Comparison of ENCODE assay signal across 8 cellular contexts in genomic region chr12:121626853-121627623, GRCh38. TPM values are rescaled to one million over a fixed set of nuclear protein-coding genes. Genes with fewer than 3 reads are reported as not detected.
A peak's percentile ranks its signal among the peaks of the same experiment; 100 is the strongest.
DNase-seq lines count a peak whose midpoint lies in the region; ATAC-seq and TF ChIP-seq lines count a peak whose summit lies in the region.

No MANE protein-coding gene starts in this region.

- H3K36me3 Mint-ChIP-seq in Calu3 (ENCODE audit: insufficient read depth, unreplicated experiment) = peaks cover 39% of the 10 kb centered on the region
- H3K36me3 Mint-ChIP-seq in activated naive CD4-positive, alpha-beta T cell treated with anti-CD3 and anti-CD28 coated beads, Interleukin-2, amount 50 U/mL, for 72 hours = peaks cover 23 to 28% of the 10 kb centered on the region in 2 donors

- CTCF ChIA-PET in Calu3 (lab: Charles Lee) = interaction anchor here (0.6 to 5.1 kb wide), 16 partner anchors 9 to 380 kb away, joined by 3 to 61 read pairs (median 4); partner anchors contain the start of genes MORN3 and RHOF

- H3K4me3 ChIP-seq in HL-60 (replicated peaks; ENCODE audit: insufficient read depth, low read length) (peak overlapping the region; percentile 79), upper lobe of left lung (peak overlapping the region; percentile 61 to 93 (median 70))

- no peak for TF ChIP-seq POLR2A in upper lobe of left lung (IDR thresholded peaks at IDR 0.05)

- no peak for TF ChIP-seq EP300 in upper lobe of left lung (IDR thresholded peaks at IDR 0.05)

- H3K36me3 ChIP-seq in upper lobe of left lung = no peaks in the 10 kb centered on the region

- peaks cover 49 to 62% (median 52%) of the 10 kb centered on the region in 4 donors for H3K4me1 ChIP-seq in upper lobe of left lung

- WGBS in upper lobe of left lung, 2 donors = 0% methylated on average over 12 to 39 of the region's 52 CpGs

- intact Hi-C loops in Calu3 (cut with micrococcal nuclease; ENCODE audit: unreplicated experiment) (loop anchor here (1.0 to 5.0 kb wide), 2 partner anchors 45 to 75 kb away; no protein-coding TSS in a partner anchor), Right ventricle myocardium superior (cut with DNase I) (loop anchor here (5.0 kb wide), 1 partner anchor 75 kb away; no protein-coding TSS in a partner anchor), posterior cingulate gyrus (cut with DNase I) (loop anchor here (2.0 to 5.0 kb wide), 2 partner anchors 44 to 55 kb away; no protein-coding TSS in a partner anchor)

- no peaks in the 10 kb centered on the region for H3K27me3 Mint-ChIP-seq in Calu3 (ENCODE audit: unreplicated experiment)

- H3K27me3 ChIP-seq in HL-60 (ENCODE audit: insufficient read depth, poor library complexity, severe bottlenecking) = no peaks in the 10 kb centered on the region
- H3K27me3 ChIP-seq in upper lobe of left lung = no peaks in the 10 kb centered on the region

- ATAC-seq in GM19455 (IDR thresholded peaks at IDR 0.05; ENCODE audit: unreplicated experiment) (peak; percentile 32), Right ventricle myocardium superior (ENCODE audit: poor library complexity) (peak; percentile 51), upper lobe of left lung (ENCODE audit: low FRiP score in 2 of 2) (peak; percentile 71 to 77)
- peak; percentile 59 to 72 for ATAC-seq in activated naive CD4-positive, alpha-beta T cell treated with anti-CD3 and anti-CD28 coated beads, Interleukin-2, amount 50 U/mL, for 72 hours

- peaks cover 37% of the 10 kb centered on the region for H3K4me1 Mint-ChIP-seq in Calu3 (ENCODE audit: low read depth, unreplicated experiment)

- DNase-seq in Calu3 (peak; percentile 72), HL-60 (ENCODE audit: low read depth in 1 of 2, low spot score in 1 of 2) (peak; percentile 56 to 68), SK-N-DZ (ENCODE audit: low spot score) (peak; percentile 75), Right ventricle myocardium superior (peak; percentile 66), posterior cingulate gyrus (peak in 9 of 10 donors; percentile 20 to 91 (median 40)), upper lobe of left lung (peak; percentile 69 to 90)
- DNase-seq in activated naive CD4-positive, alpha-beta T cell treated with anti-CD3 and anti-CD28 coated beads, Interleukin-2, amount 50 U/mL, for 72 hours (ENCODE audit: low spot score in 2 of 2) = peak; percentile 81 to 90

- no peaks in the 10 kb centered on the region for H3K9me3 Mint-ChIP-seq in Calu3 (ENCODE audit: low read depth, unreplicated experiment)
- no peaks in the 10 kb centered on the region for H3K9me3 Mint-ChIP-seq in activated naive CD4-positive, alpha-beta T cell treated with anti-CD3 and anti-CD28 coated beads, Interleukin-2, amount 50 U/mL, for 72 hours

- H3K27ac Mint-ChIP-seq in Calu3 (ENCODE audit: unreplicated experiment) = peak overlapping the region; percentile 67
- peak overlapping the region; percentile 96 to 97 for H3K27ac Mint-ChIP-seq in activated naive CD4-positive, alpha-beta T cell treated with anti-CD3 and anti-CD28 coated beads, Interleukin-2, amount 50 U/mL, for 72 hours

- peak overlapping the region; percentile 76 for H3K4me3 Mint-ChIP-seq in Calu3 (ENCODE audit: low read depth, unreplicated experiment)

- no TSS peak for BruUV-seq in Calu3 (replicated peaks; lab: Mats Ljungman, UMichigan)

- TF ChIP-seq CTCF in Calu3 (IDR thresholded peaks at IDR 0.05; ENCODE audit: unreplicated experiment) = no peak
- TF ChIP-seq CTCF in HL-60 (IDR thresholded peaks at IDR 0.05; ENCODE audit: insufficient read depth, low read length) = no peak
- TF ChIP-seq CTCF in upper lobe of left lung (IDR thresholded peaks at IDR 0.05) = peak in 2 of 6 experiments; percentile 11 to 39

- H3K27ac ChIP-seq in HL-60 (replicated peaks) = peak overlapping the region; percentile 92
- H3K27ac ChIP-seq in upper lobe of left lung = peak overlapping the region; percentile 90 to 99 (median 94)

- H3K9me3 ChIP-seq in upper lobe of left lung = no peaks in the 10 kb centered on the region

RNA-seq across cellular contexts. Expression of gene ORAI1, which starts 0.7 kb away (rescaled TPM):
- total RNA-seq in Calu3 (2022) (33.4 and 35.5 TPM in 2 replicates), Right ventricle myocardium superior (9.6 TPM), upper lobe of left lung (10 to 100 TPM in 5 of 6 donors, 1 to 10 TPM in 1; 7.3 to 48.2 (median 34.3) TPM)
- 10.9 TPM in 2 replicates for polyA plus RNA-seq in SK-N-DZ (2014; cell fraction: cytosol; rRNA removed)
- polyA plus RNA-seq in SK-N-DZ (2014; cell fraction: nucleus; rRNA removed) = 3.4 and 6.0 TPM in 2 replicates
- total RNA-seq in activated naive CD4-positive, alpha-beta T cell treated with anti-CD3 and anti-CD28 coated beads, Interleukin-2, amount 50 U/mL, for 72 hours = 10 to 100 TPM; 23.0 to 23.2 TPM

RNA-seq across cellular contexts. Expression of gene MORN3, which starts 42.4 kb away (rescaled TPM):
- 0.76 and 1.2 TPM in 2 replicates for total RNA-seq in Calu3 (2022)
- 0.82 and 1.1 TPM in 2 replicates for polyA plus RNA-seq in SK-N-DZ (2014; cell fraction: cytosol; rRNA removed)
- polyA plus RNA-seq in SK-N-DZ (2014; cell fraction: nucleus; rRNA removed) = 0.24 and 0.26 TPM in 2 replicates
- total RNA-seq in activated naive CD4-positive, alpha-beta T cell treated with anti-CD3 and anti-CD28 coated beads, Interleukin-2, amount 50 U/mL, for 72 hours = 1 to 10 TPM; 1.3 to 2.9 TPM
- 0.11 TPM for total RNA-seq in Right ventricle myocardium superior
- 1 to 10 TPM in 5 of 6 donors, under 1 TPM in 1; 0.69 to 5.6 (median 1.2) TPM for total RNA-seq in upper lobe of left lung

RNA-seq across cellular contexts. Expression of gene KDM2B, which starts 46.2 kb away (rescaled TPM):
- total RNA-seq in Calu3 (2022) (23.8 and 24.7 TPM in 2 replicates), Right ventricle myocardium superior (10.3 TPM), upper lobe of left lung (10 to 100 TPM; 29.5 to 81.7 (median 34.2) TPM)
- 62.0 and 69.7 TPM in 2 replicates for polyA plus RNA-seq in SK-N-DZ (2014; cell fraction: cytosol; rRNA removed)
- 63.0 and 94.1 TPM in 2 replicates for polyA plus RNA-seq in SK-N-DZ (2014; cell fraction: nucleus; rRNA removed)
- 10 to 100 TPM; 28.9 to 66.8 TPM for total RNA-seq in activated naive CD4-positive, alpha-beta T cell treated with anti-CD3 and anti-CD28 coated beads, Interleukin-2, amount 50 U/mL, for 72 hours

Comparison
In these comparisons a context has a peak if more than half of its experiments do, and no peak if none do; other contexts are left out.
1. Peak in every context shown above with its lines: DNase-seq, ATAC-seq, H3K4me3 ChIP-seq and H3K27ac ChIP-seq.